In the genomic region with DNA sequence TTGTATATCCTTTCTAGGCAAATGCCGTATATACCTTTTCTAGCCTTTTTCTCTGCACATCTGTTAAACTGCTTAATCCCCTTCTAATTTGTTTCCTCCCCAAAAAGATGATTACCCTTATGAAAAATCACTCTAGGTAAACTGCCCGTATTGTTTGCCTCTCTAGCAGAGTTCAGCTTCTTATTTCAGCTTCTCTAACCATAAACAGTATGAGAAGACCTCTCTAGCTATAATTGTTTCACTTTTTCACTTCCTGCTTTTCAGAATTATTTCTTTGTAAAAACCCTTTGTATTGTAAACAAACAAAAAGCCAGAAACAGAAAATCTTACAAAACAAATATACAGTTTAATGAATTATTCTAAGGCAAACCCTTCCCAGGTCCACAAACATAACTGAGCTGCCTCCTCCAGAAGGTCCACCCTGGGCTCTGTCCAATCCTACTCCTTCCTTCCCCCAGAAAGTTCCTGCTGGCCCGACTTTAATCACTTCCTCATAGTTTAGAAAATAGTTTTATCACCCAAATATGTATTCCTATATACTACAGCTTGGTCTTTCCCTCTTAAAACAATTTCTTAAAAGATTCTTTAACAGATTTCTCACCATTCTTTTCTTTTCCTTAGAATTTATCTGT, we compare ENCODE assay signal across 24 cellular contexts.
DNase-seq lines count a peak whose midpoint lies in the region; ATAC-seq and TF ChIP-seq lines count a peak whose summit lies in the region.
"Had no signal": no experiment of that assay in that cellular context is flagged by ENCODE, and none has a peak within 500 bp of the region (broad histone marks: within the 10 kb centered on the region; RNA-seq: fewer than 3 reads in every experiment).

No MANE protein-coding gene starts in this region.

- H3K23ac ChIP-seq in IMR-90 (ENCODE audit: low read depth, low read length): no peak overlapping the region

- no peaks in the 10 kb centered on the region for H3K9me3 ChIP-seq in DOHH2 (ENCODE audit: control insufficient read depth, insufficient read depth, low read length)
- H3K9me3 ChIP-seq in IMR-90 (ENCODE audit: control insufficient read depth, insufficient read depth, low read length): no peaks in the 10 kb centered on the region
- H3K9me3 ChIP-seq in RWPE2 (ENCODE audit: severe bottlenecking): no peaks in the 10 kb centered on the region
- no peaks in the 10 kb centered on the region for H3K9me3 ChIP-seq in left lung
- no peaks in the 10 kb centered on the region for H3K9me3 ChIP-seq in body of pancreas
- H3K9me3 ChIP-seq: ascending aorta, heart right ventricle, transverse colon had no signal

- no peak overlapping the region; the same call in 1 of the 2 replicates for H2BK120ac ChIP-seq in IMR-90 (ENCODE audit: low read depth, low read length)

- H3K18ac ChIP-seq in IMR-90 (ENCODE audit: low read depth, low read length): no peak overlapping the region

- peak overlapping the region; percentile 9; the same call in 1 of the 2 replicates for H2AK5ac ChIP-seq in IMR-90 (ENCODE audit: low read depth, low read length)

- in situ Hi-C loops in IMR-90 (cut with MboI; ENCODE audit: low sequenced_read_pairs): no loop called here
- in situ Hi-C loops in GM13977 (cut with MboI; ENCODE audit: low pct_unique_long_range_greater_than_20kb, low sequenced_read_pairs, unreplicated experiment): no loop called here

- dilution Hi-C loops in IMR-90 (cut with HindIII; ENCODE audit: low sequenced_read_pairs, unreplicated experiment): loop anchor here (25.0 kb wide), 1 partner anchor 390 kb away; no protein-coding TSS in a partner anchor

- H3K36me3 ChIP-seq in DOHH2 (ENCODE audit: control insufficient read depth, low read length) (no peaks in the 10 kb centered on the region), IMR-90 (ENCODE audit: control insufficient read depth, insufficient read depth, low read length) (no peaks in the 10 kb centered on the region), RWPE2 (ENCODE audit: low read depth) (no peaks in the 10 kb centered on the region), left lung (no peaks in the 10 kb centered on the region), body of pancreas (replicated peaks in 1 of 2; ENCODE audit: insufficient read depth in 1 of 2, low read depth in 2 of 2) (no peaks in the 10 kb centered on the region)
- H3K36me3 ChIP-seq: ascending aorta, heart right ventricle, transverse colon had no signal

- WGBS in IMR-90 (ENCODE audit: extremely low coverage in 2 of 2, insufficient read length in 1 of 2), 2 experiments: 100% methylated on average over 1 of the region's 3 CpGs; no CpG with 5 or more reads in 1 of the 2 experiments
- WGBS in body of pancreas, 2 donors: 49% methylated on average over 3 of the region's 3 CpGs

- no peak overlapping the region for H3K4me3 ChIP-seq in DOHH2 (ENCODE audit: low read length)
- no peak overlapping the region for H3K4me3 ChIP-seq in IMR-90 (ENCODE audit: insufficient read depth, low read depth, low read length)
- no peak overlapping the region for H3K4me3 ChIP-seq in RWPE2 (ENCODE audit: severe bottlenecking)
- H3K4me3 ChIP-seq in left lung: no peak overlapping the region
- H3K4me3 ChIP-seq in body of pancreas: no peak overlapping the region
- H3K4me3 ChIP-seq: ascending aorta, heart right ventricle, transverse colon had no signal

- H3K27me3 ChIP-seq in DOHH2 (ENCODE audit: control insufficient read depth, low read length) (peaks cover 6% of the 10 kb centered on the region), IMR-90 (ENCODE audit: control insufficient read depth, insufficient read depth, low read length) (no peaks in the 10 kb centered on the region), RWPE2 (ENCODE audit: insufficient read depth, poor library complexity, severe bottlenecking) (no peaks in the 10 kb centered on the region), left lung (no peaks in the 10 kb centered on the region), body of pancreas (no peaks in the 10 kb centered on the region)
- H3K27me3 ChIP-seq: ascending aorta, foreskin keratinocyte, heart right ventricle, transverse colon had no signal

- H3F3A ChIP-seq in DOHH2 (ENCODE audit: control insufficient read depth, insufficient read depth): no peaks in the 10 kb centered on the region

- intact Hi-C loops in IMR-90 (cut with micrococcal nuclease): no loop called here
- intact Hi-C loops in left lung (cut with DNase I): no loop called here
- intact Hi-C loops in body of pancreas (cut with DNase I): no loop called here

- H2BK5ac ChIP-seq in IMR-90 (ENCODE audit: low read depth, low read length, poor library complexity, severe bottlenecking): peak overlapping the region; percentile 23

- BruUV-seq in IMR-90 (replicated peaks; lab: Mats Ljungman, UMichigan): no TSS peak

- H2AK9ac ChIP-seq in IMR-90 (replicated peaks; ENCODE audit: low read depth, low read length, poor library complexity): no peak overlapping the region

- no peak overlapping the region; the same call in 2 of the 3 replicates for H2BK15ac ChIP-seq in IMR-90 (ENCODE audit: low read depth, low read length)

- H3K56ac ChIP-seq in IMR-90 (ENCODE audit: extremely low read depth, insufficient read depth, low read length): no peak overlapping the region

- H3K4me1 ChIP-seq in DOHH2 (ENCODE audit: control insufficient read depth, low read length) (no peaks in the 10 kb centered on the region), IMR-90 (ENCODE audit: control insufficient read depth, insufficient read depth, low read length) (peaks cover 4% of the 10 kb centered on the region), RWPE2 (ENCODE audit: insufficient read depth, poor library complexity, severe bottlenecking) (peaks cover 15% of the 10 kb centered on the region), left lung (peaks cover 0 to 9% of the 10 kb centered on the region in 2 donors), body of pancreas (no peaks in the 10 kb centered on the region)
- H3K4me1 ChIP-seq: ascending aorta, transverse colon had no signal

- peak; percentile 71 for ATAC-seq in IMR-90 (ENCODE audit: low read depth)
- no peak for ATAC-seq in RWPE2 (ENCODE audit: low read depth)
- peak; percentile 21 for ATAC-seq in left lung
- no peak for ATAC-seq in GM18498 (IDR thresholded peaks at IDR 0.05; ENCODE audit: unreplicated experiment)
- no peak for ATAC-seq in body of pancreas
- ATAC-seq: activated T-helper 17 cell treated with anti-CD3 and anti-CD28 coated beads, Interleukin-2, amount 50 U/mL, for 72 hours; foreskin keratinocyte; HCT116; heart right ventricle; Right ventricle myocardium inferior had no signal

- no peak for TF ChIP-seq RAD21 in IMR-90 (IDR thresholded peaks at IDR 0.05; ENCODE audit: low read length)

- no peak overlapping the region for H2AFZ ChIP-seq in IMR-90 (replicated peaks; ENCODE audit: low read length, poor library complexity)

- 0 out of 2 replicates have a peak overlapping the region, but pooled peaks have one; percentile 32 for H2BK20ac ChIP-seq in IMR-90 (ENCODE audit: low read depth, low read length)

- no peak overlapping the region for H3K27ac ChIP-seq in DOHH2 (ENCODE audit: low read depth, low read length)
- no peak overlapping the region for H3K27ac ChIP-seq in IMR-90 (ENCODE audit: insufficient read depth, low read length)
- peak overlapping the region; percentile 21 for H3K27ac ChIP-seq in RWPE2 (ENCODE audit: poor library complexity, severe bottlenecking)
- H3K27ac ChIP-seq in left lung: no peak overlapping the region
- H3K27ac ChIP-seq in body of pancreas: no peak overlapping the region
- H3K27ac ChIP-seq: ascending aorta, foreskin keratinocyte, transverse colon had no signal

- POLR2A ChIA-PET in IMR-90 (lab: Charles Lee; ENCODE audit: unreplicated experiment): no interaction called here

- H3K9me2 ChIP-seq in DOHH2 (replicated peaks; ENCODE audit: control insufficient read depth, low read length): no peaks in the 10 kb centered on the region

- H3K4ac ChIP-seq in IMR-90 (ENCODE audit: low read depth, low read length): no peak overlapping the region

- H3K9me1 ChIP-seq in IMR-90 (ENCODE audit: insufficient read depth, low read length): peaks cover 6% of the 10 kb centered on the region

- TF ChIP-seq POLR2A in IMR-90 (IDR thresholded peaks at IDR 0.05; ENCODE audit: low read depth, low read length) (no peak), body of pancreas (IDR thresholded peaks at IDR 0.05) (no peak)

- TF ChIP-seq CTCF in DOHH2 (IDR thresholded peaks at IDR 0.05; ENCODE audit: low read depth, low read length, poor library complexity, severe bottlenecking) (no peak), IMR-90 (conservative IDR thresholded peaks at IDR 0.05; ENCODE audit: low read depth, low read length) (no peak), RWPE2 (IDR thresholded peaks at IDR 0.05; ENCODE audit: poor library complexity, severe bottlenecking) (no peak), left lung (IDR thresholded peaks at IDR 0.05) (no peak), GM13977 (IDR thresholded peaks at IDR 0.05; ENCODE audit: extremely low read depth, insufficient read depth, missing control alignments) (no peak), body of pancreas (IDR thresholded peaks at IDR 0.05) (no peak)

- no peak overlapping the region for H3K9ac ChIP-seq in IMR-90 (ENCODE audit: low read depth, low read length)

- CTCF ChIA-PET in IMR-90 (lab: Yijun Ruan, JAX): no interaction called here

- H3K79me1 ChIP-seq in IMR-90 (ENCODE audit: low read depth in 1 of 2, low read length in 2 of 2): peaks cover 0 to 3% of the 10 kb centered on the region in 2 experiments; a peak in 1 of 4 replicates

- H3K14ac ChIP-seq in IMR-90 (replicated peaks; ENCODE audit: low read depth, low read length): no peak overlapping the region

- H4K5ac ChIP-seq in IMR-90 (ENCODE audit: low read depth, low read length): no peak overlapping the region

- H3K4me2 ChIP-seq in DOHH2 (ENCODE audit: low read length) (0 out of 2 replicates have a peak overlapping the region, but pooled peaks have one; percentile 14), IMR-90 (ENCODE audit: low read depth, low read length) (peak overlapping the region; percentile 44; the same call in 1 of the 2 replicates)

- DNase-seq in IMR-90 (no peak), RWPE2 (ENCODE audit: low spot score) (no peak), left lung (no peak), GM13977 (ENCODE audit: low spot score) (no peak), body of pancreas (no peak), putamen (ENCODE audit: low spot score) (no peak)
- DNase-seq: activated B cell treated with CpG ODN at 0.5 μM for 24 hours; activated CD4-positive, alpha-beta T cell treated with anti-CD3 and anti-CD28 coated beads, Interleukin-2, amount 50 U/mL, for 48 hours; activated CD8-positive, alpha-beta memory T cell treated with anti-CD3 and anti-CD28 coated beads, Interleukin-2, amount 50 U/mL, for 48 hours; caudate nucleus; CD4-positive, CD25-positive, alpha-beta regulatory T cell; foreskin keratinocyte; GF-D8; heart right ventricle; NCI-H1694; NCI-H526 treated with DMSO at 0.1 percent for 48 hours; nucleus accumbens; transverse colon had no signal

- H3K79me2 ChIP-seq in DOHH2 (ENCODE audit: control insufficient read depth, low read length): no peaks in the 10 kb centered on the region

- H4K8ac ChIP-seq in IMR-90 (ENCODE audit: low read depth in 2 of 2, low read length in 2 of 2): no peak overlapping the region

- H4K91ac ChIP-seq in IMR-90 (ENCODE audit: insufficient read depth, low read depth, low read length): no peak overlapping the region

- H4K20me1 ChIP-seq in DOHH2 (ENCODE audit: control insufficient read depth, insufficient read depth, low read depth, low read length) (no peaks in the 10 kb centered on the region), IMR-90 (ENCODE audit: insufficient read depth, low read length) (no peaks in the 10 kb centered on the region)

Comparison
In these comparisons a context has a peak if more than half of its experiments do, and no peak if none do; other contexts are left out.
1. ATAC-seq: peak in IMR-90 (single experiment) and left lung (single experiment); none in RWPE2 (single experiment), GM18498 (single experiment) and body of pancreas (single experiment).